8 cellular contexts compared by ENCODE assay signal in the genomic region with DNA sequence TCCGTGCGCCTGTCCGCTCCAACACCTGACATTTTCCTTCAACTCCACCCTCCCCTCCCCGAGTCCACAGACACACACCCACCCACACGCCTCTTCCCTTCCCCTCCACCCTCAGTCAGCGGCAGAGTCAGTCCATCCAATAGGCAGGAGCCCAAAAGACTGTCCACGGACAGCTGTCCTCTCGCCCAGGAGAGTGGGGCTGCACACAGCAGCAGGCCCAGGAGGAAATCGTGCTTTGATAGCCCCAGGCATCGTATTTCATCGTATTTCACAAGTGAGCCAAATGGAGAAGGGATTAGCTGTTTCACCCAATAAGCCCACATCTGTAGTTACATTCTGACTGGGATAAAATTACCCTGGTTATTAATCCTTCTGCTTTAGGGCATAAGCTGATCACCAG.
DNase-seq lines count a peak whose midpoint lies in the region; ATAC-seq and TF ChIP-seq lines count a peak whose summit lies in the region.

No MANE protein-coding gene starts in this region.

- TF ChIP-seq CTCF in activated B cell treated with CpG ODN at 0.5 μM for 24 hours (IDR thresholded peaks at IDR 0.05) (no peak), tibial artery (IDR thresholded peaks at IDR 0.05) (no peak)

- peak overlapping the region; percentile 83 to 94 for H3K27ac ChIP-seq in tibial artery

- H3K9me3 ChIP-seq in iPS-18c (ENCODE audit: control insufficient read depth, insufficient read depth, low read length): no peaks in the 10 kb centered on the region
- no peaks in the 10 kb centered on the region for H3K9me3 ChIP-seq in tibial artery

- H3K9me3 Mint-ChIP-seq in activated CD4-positive, alpha-beta T cell treated with anti-CD3 and anti-CD28 coated beads, Interleukin-2, amount 10 ng/mL, durations not matched to agents 7 days and 5 days: no peaks in the 10 kb centered on the region
- no peaks in the 10 kb centered on the region for H3K9me3 Mint-ChIP-seq in activated B cell treated with CpG ODN at 0.5 μM for 24 hours

- ATAC-seq in activated B cell treated with CpG ODN at 0.5 μM for 24 hours (ENCODE audit: low read depth): no peak
- ATAC-seq in GM19395 (IDR thresholded peaks at IDR 0.05; ENCODE audit: unreplicated experiment): no peak
- no peak for ATAC-seq in GM18511 (IDR thresholded peaks at IDR 0.05; ENCODE audit: unreplicated experiment)
- ATAC-seq in GM21515 (IDR thresholded peaks at IDR 0.05; ENCODE audit: unreplicated experiment): no peak

- CTCF ChIA-PET in activated CD4-positive, alpha-beta T cell treated with anti-CD3 and anti-CD28 coated beads, Interleukin-2, amount 10 ng/mL, durations not matched to agents 7 days and 5 days (lab: Charles Lee): interaction anchor here (0.9 kb wide), 1 partner anchor 163 kb away, joined by 3 read pairs; no protein-coding TSS in a partner anchor
- CTCF ChIA-PET in activated B cell treated with CpG ODN at 0.5 μM for 24 hours (lab: Charles Lee): no interaction called here

- no peak overlapping the region for H3K27ac Mint-ChIP-seq in activated CD4-positive, alpha-beta T cell treated with anti-CD3 and anti-CD28 coated beads, Interleukin-2, amount 10 ng/mL, durations not matched to agents 7 days and 5 days
- H3K27ac Mint-ChIP-seq in activated B cell treated with CpG ODN at 0.5 μM for 24 hours: no peak overlapping the region

- H3K36me3 ChIP-seq in tibial artery: no peaks in the 10 kb centered on the region

- H3K36me3 Mint-ChIP-seq in activated CD4-positive, alpha-beta T cell treated with anti-CD3 and anti-CD28 coated beads, Interleukin-2, amount 10 ng/mL, durations not matched to agents 7 days and 5 days (ENCODE audit: low read depth): no peaks in the 10 kb centered on the region
- no peaks in the 10 kb centered on the region for H3K36me3 Mint-ChIP-seq in activated B cell treated with CpG ODN at 0.5 μM for 24 hours (ENCODE audit: low read depth)

- intact Hi-C loops in activated B cell treated with CpG ODN at 0.5 μM for 24 hours (cut with micrococcal nuclease) (loop anchor here (5.0 kb wide), 2 partner anchors 103 to 822 kb away; no protein-coding TSS in a partner anchor), tibial artery (cut with DNase I; ENCODE audit: low total_unique reads) (loop anchor here (10.0 kb wide), 1 partner anchor 289 kb away; a partner anchor contains a TSS)

- peaks cover 1% of the 10 kb centered on the region for H3K27me3 Mint-ChIP-seq in activated CD4-positive, alpha-beta T cell treated with anti-CD3 and anti-CD28 coated beads, Interleukin-2, amount 10 ng/mL, durations not matched to agents 7 days and 5 days
- peaks cover 6% of the 10 kb centered on the region for H3K27me3 Mint-ChIP-seq in activated B cell treated with CpG ODN at 0.5 μM for 24 hours

- peaks cover 0 to 11% (median 5%) of the 10 kb centered on the region in 4 donors for H3K4me1 ChIP-seq in tibial artery

- peak overlapping the region; percentile 77 for H3K4me3 Mint-ChIP-seq in activated CD4-positive, alpha-beta T cell treated with anti-CD3 and anti-CD28 coated beads, Interleukin-2, amount 10 ng/mL, durations not matched to agents 7 days and 5 days
- peak overlapping the region; percentile 83 for H3K4me3 Mint-ChIP-seq in activated B cell treated with CpG ODN at 0.5 μM for 24 hours

- POLR2A ChIA-PET in activated CD4-positive, alpha-beta T cell treated with anti-CD3 and anti-CD28 coated beads, Interleukin-2, amount 10 ng/mL, durations not matched to agents 7 days and 5 days (lab: Charles Lee): no interaction called here
- POLR2A ChIA-PET in activated B cell treated with CpG ODN at 0.5 μM for 24 hours (lab: Charles Lee): no interaction called here

- no peak for DNase-seq in activated CD4-positive, alpha-beta T cell treated with anti-CD3 and anti-CD28 coated beads, Interleukin-2, amount 10 ng/mL, durations not matched to agents 7 days and 5 days
- DNase-seq in activated CD4-positive, alpha-beta T cell treated with anti-CD3 and anti-CD28 coated beads for 4 hours: no peak
- no peak for DNase-seq in activated B cell treated with CpG ODN at 0.5 μM for 24 hours
- DNase-seq in tibial artery: no peak

- peaks cover 11% of the 10 kb centered on the region for H3K4me1 Mint-ChIP-seq in activated CD4-positive, alpha-beta T cell treated with anti-CD3 and anti-CD28 coated beads, Interleukin-2, amount 10 ng/mL, durations not matched to agents 7 days and 5 days
- peaks cover 12% of the 10 kb centered on the region for H3K4me1 Mint-ChIP-seq in activated B cell treated with CpG ODN at 0.5 μM for 24 hours

- H3K4me3 ChIP-seq in iPS-18c (ENCODE audit: insufficient read depth, low read depth, low read length) (peak overlapping the region; percentile 9; the same call in 1 of the 2 replicates), tibial artery (peak overlapping the region; percentile 73 to 78)

- H3K27me3 ChIP-seq in tibial artery: no peaks in the 10 kb centered on the region
